In genomic region chr2:128385365-128385764, GRCh38 we compare ENCODE assay signal across 28 cellular contexts.
DNase-seq lines count a peak whose midpoint lies in the region; ATAC-seq and TF ChIP-seq lines count a peak whose summit lies in the region.
"Had no signal": no experiment of that assay in that cellular context is flagged by ENCODE, and none has a peak within 500 bp of the region (broad histone marks: within the 10 kb centered on the region; RNA-seq: fewer than 3 reads in every experiment).

No MANE protein-coding gene starts in this region.

- TF ChIP-seq CTCF in left ventricle myocardium inferior (IDR thresholded peaks at IDR 0.05; ENCODE audit: borderline replicate concordance) (no peak), coronary artery (IDR thresholded peaks at IDR 0.05) (no peak)

- peaks cover 14% of the 10 kb centered on the region for H3K4me1 ChIP-seq in left ventricle myocardium inferior
- H3K4me1 ChIP-seq: A549 had no signal

- intact Hi-C loops in cardiac septum (cut with DNase I) (no loop called here), left ventricle myocardium inferior (cut with micrococcal nuclease) (no loop called here), sciatic nerve (cut with DNase I) (no loop called here)

- H3K4me3 ChIP-seq in left ventricle myocardium inferior (no peak overlapping the region), coronary artery (no peak overlapping the region)
- H3K4me3 ChIP-seq: A549; BLaER1 treated with 17β-estradiol and CSF1 and Interleukin-3, amounts not matched to agents 10 nM and 100 nM; MG63; PC-9; SJSA1 had no signal

- H3K27me3 ChIP-seq in left ventricle myocardium inferior (ENCODE audit: low read depth): no peaks in the 10 kb centered on the region
- H3K27me3 ChIP-seq: BLaER1 treated with 17β-estradiol and CSF1 and Interleukin-3, amounts not matched to agents 10 nM and 100 nM; MG63; SJSA1 had no signal

- ATAC-seq in sciatic nerve (no peak), HG02763 (IDR thresholded peaks at IDR 0.05; ENCODE audit: unreplicated experiment) (no peak)
- ATAC-seq: A549 had no signal

- H3K27ac ChIP-seq in left ventricle myocardium inferior (replicated peaks) (no peak overlapping the region), coronary artery (no peak overlapping the region)
- H3K27ac ChIP-seq: A549; BLaER1 treated with 17β-estradiol and CSF1 and Interleukin-3, amounts not matched to agents 10 nM and 100 nM; PC-9; SJSA1 had no signal

- peak; percentile 51 for DNase-seq in cardiac septum (ENCODE audit: low spot score)
- DNase-seq in left ventricle myocardium inferior: no peak
- DNase-seq in coronary artery (ENCODE audit: low spot score): peak; percentile 56
- peak; percentile 25 for DNase-seq in sciatic nerve (ENCODE audit: low spot score)
- no peak for DNase-seq in NCI-H2107 treated with DMSO at 0.1 percent for 48 hours (lab: John Stamatoyannopoulos, UW; ENCODE audit: unreplicated experiment)
- DNase-seq in DMS79 (lab: John Stamatoyannopoulos, UW): no peak
- DNase-seq: AML-193; CD4-positive, alpha-beta memory T cell; COR-L47; DMS53; GOT3; HCEC 1CT; IMR-90; KG1; MG63; NCI-H1105 treated with DMSO at 0.1 percent for 48 hours; NCI-H1930; NCI-H2107; NCI-H446 treated with DMSO at 0.1 percent for 48 hours; NCI-H526; NCI-H82; NK-92 treated with Interleukin-12 subunit alpha and Interleukin-12 subunit beta, amount 100 ng/mL, for 24 hours; PC-9; Right ventricle myocardium superior had no signal

- no peaks in the 10 kb centered on the region for H3K36me3 ChIP-seq in left ventricle myocardium inferior
- H3K36me3 ChIP-seq: BLaER1 treated with 17β-estradiol and CSF1 and Interleukin-3, amounts not matched to agents 10 nM and 100 nM; MG63 had no signal

- no peaks in the 10 kb centered on the region for H3K9me3 ChIP-seq in left ventricle myocardium inferior (replicated peaks)
- H3K9me3 ChIP-seq: A549, MG63, SJSA1 had no signal

Comparison
In these comparisons a context has a peak if more than half of its experiments do, and no peak if none do; other contexts are left out.
1. DNase-seq: peak in cardiac septum (single experiment), coronary artery (single experiment) and sciatic nerve (single experiment); none in left ventricle myocardium inferior (single experiment), NCI-H2107 treated with DMSO at 0.1 percent for 48 hours (single experiment) and DMS79 (single experiment).